In genomic region chr2:205883965-205884364, GRCh38 we compare ENCODE assay signal across 19 cellular contexts.
"Had no signal": no experiment of that assay in that cellular context is flagged by ENCODE, and none has a peak within 500 bp of the region (broad histone marks: within the 10 kb centered on the region; RNA-seq: fewer than 3 reads in every experiment).

No MANE protein-coding gene starts in this region.

- H3K9me3 ChIP-seq: adrenal gland, transverse colon, vagina had no signal

- H3K4me1 ChIP-seq: adrenal gland, vagina had no signal

- H3K27me3 ChIP-seq: adrenal gland, transverse colon, vagina had no signal

- H3K36me3 ChIP-seq: adrenal gland, transverse colon, vagina had no signal

- DNase-seq: activated CD4-positive, alpha-beta T cell treated with anti-CD3 and anti-CD28 coated beads for 48 hours; activated CD8-positive, alpha-beta T cell treated with anti-CD3 and anti-CD28 coated beads for 36 hours; activated effector memory CD4-positive, alpha-beta T cell treated with Interleukin-2 at 50 U/mL for 16 hours; activated T-cell treated with anti-CD3 and anti-CD28 coated beads, Interleukin-2, amount 50 U/mL, for 4 hours; adrenal gland; dermis blood vessel endothelial cell; effector memory CD8-positive, alpha-beta T cell; foreskin melanocyte; head of caudate nucleus; mesenchymal stem cell; natural killer cell; posterior cingulate gyrus; retina; stimulated activated CD4-positive, alpha-beta T cell treated with anti-CD3 and anti-CD28 coated beads, Interleukin-15, amount 100 ng/mL, for 24 hours; stimulated activated CD4-positive, alpha-beta T cell treated with anti-CD3 and anti-CD28 coated beads, Interleukin-4, amount 100 ng/mL, for 24 hours; stimulated activated naive CD4-positive, alpha-beta T cell treated with Interleukin-2 at 50 U/mL for 16 hours; substantia nigra; transverse colon had no signal

- H3K4me3 ChIP-seq: adrenal gland, transverse colon, vagina had no signal

- H3K27ac ChIP-seq: adrenal gland, vagina had no signal
